In the genomic region with DNA sequence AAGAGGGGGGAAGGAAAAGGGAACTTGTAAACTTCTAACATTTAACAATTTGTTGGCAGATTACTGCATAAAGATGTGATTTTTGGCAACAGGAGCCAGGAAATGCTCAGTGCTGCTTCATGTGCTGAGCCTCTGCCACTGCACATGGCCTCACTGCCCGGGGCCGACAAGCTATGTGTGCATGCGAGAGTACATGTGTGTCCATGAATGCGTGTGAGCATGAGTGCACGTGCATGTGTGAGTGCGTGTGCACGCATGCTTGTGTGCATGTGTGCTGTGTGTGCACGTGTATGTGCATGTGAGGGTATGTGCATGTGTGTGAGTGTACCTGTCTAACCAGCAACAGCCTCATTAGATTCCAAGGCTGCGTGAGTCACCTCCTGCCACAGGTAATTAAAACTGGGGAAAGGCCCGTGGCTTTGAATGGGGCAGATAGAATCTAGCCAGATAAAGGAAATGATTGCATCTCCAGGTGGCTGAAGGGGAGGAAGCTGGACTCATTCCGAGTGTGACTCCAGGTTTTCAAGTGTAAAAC, we compare ENCODE assay signal across 16 cellular contexts. TPM values are rescaled to one million over a fixed set of nuclear protein-coding genes. Genes with fewer than 3 reads are reported as not detected.
DNase-seq lines count a peak whose midpoint lies in the region; ATAC-seq, FAIRE-seq and TF ChIP-seq lines count a peak whose summit lies in the region.
"Had no signal": no experiment of that assay in that cellular context is flagged by ENCODE, and none has a peak within 500 bp of the region (broad histone marks: within the 10 kb centered on the region; RNA-seq: fewer than 3 reads in every experiment).

No MANE protein-coding gene starts in this region.

- H2AFZ ChIP-seq in astrocyte (ENCODE audit: low read depth, low read length), result no peak overlapping the region

- H3K9me3 Mint-ChIP-seq in astrocyte (ENCODE audit: unreplicated experiment), result peaks cover 14% of the 10 kb centered on the region
- H3K9me3 Mint-ChIP-seq: activated B cell treated with CpG ODN at 0.5 μM for 24 hours had no signal

- H3K36me3 ChIP-seq in astrocyte (ENCODE audit: insufficient read depth, low read length) (no peaks in the 10 kb centered on the region), thyroid gland (no peaks in the 10 kb centered on the region)

- no peaks in the 10 kb centered on the region for H3K4me1 ChIP-seq in astrocyte (ENCODE audit: insufficient read depth, low read length)
- H3K4me1 ChIP-seq in thyroid gland, result no peaks in the 10 kb centered on the region

- no peaks in the 10 kb centered on the region for H3K36me3 Mint-ChIP-seq in astrocyte (ENCODE audit: low read depth, unreplicated experiment)
- H3K36me3 Mint-ChIP-seq: CD4-positive, alpha-beta memory T cell had no signal

- 76 to 80% methylated on average over 11 of the region's 11 CpGs for WGBS in thyroid gland, 2 donors

- no peak overlapping the region for H3K9ac ChIP-seq in astrocyte (ENCODE audit: low read length)

- DNase-seq in DMS153 (lab: John Stamatoyannopoulos, UW), result peak; percentile 52
- peak; percentile 59 for DNase-seq in HT1080 (ENCODE audit: low read depth)
- no peak for DNase-seq in astrocyte (ENCODE audit: low read depth)
- DNase-seq in mesenteric fat pad (ENCODE audit: low spot score), result peak; percentile 49
- DNase-seq in thyroid gland, result no peak
- no peak for DNase-seq in frontal cortex (ENCODE audit: low spot score in 2 of 2)
- DNase-seq: activated B cell treated with CpG ODN at 0.5 μM for 24 hours; activated T-cell treated with anti-CD3 and anti-CD28 coated beads, Interleukin-2, amount 50 U/mL, for 48 hours; CD4-positive, alpha-beta memory T cell; hippocampal formation; MM.1S; NCI-H510A; SHP77 treated with DMSO at 0.1 percent for 48 hours had no signal

- H3K27ac ChIP-seq in astrocyte (ENCODE audit: low read depth, low read length) (no peak overlapping the region), thyroid gland (no peak overlapping the region)

- TF ChIP-seq POLR2A in thyroid gland (IDR thresholded peaks at IDR 0.05), result no peak

- no peaks in the 10 kb centered on the region for H3K4me1 Mint-ChIP-seq in astrocyte (ENCODE audit: low read depth, unreplicated experiment)
- H3K4me1 Mint-ChIP-seq: activated B cell treated with CpG ODN at 0.5 μM for 24 hours had no signal

- intact Hi-C loops in thyroid gland (cut with DNase I), result no loop called here

- TF ChIP-seq CTCF in astrocyte (IDR thresholded peaks at IDR 0.05; ENCODE audit: insufficient read depth, low read depth, low read length), result peak; percentile 6
- TF ChIP-seq CTCF in thyroid gland (IDR thresholded peaks at IDR 0.05), result no peak

- no peaks in the 10 kb centered on the region for H3K79me2 ChIP-seq in astrocyte (ENCODE audit: insufficient read depth, low read length)

- H4K20me1 ChIP-seq in astrocyte (ENCODE audit: insufficient read depth, low read length), result no peaks in the 10 kb centered on the region

- H3K27me3 Mint-ChIP-seq in astrocyte (ENCODE audit: low read depth, unreplicated experiment), result peaks cover 43% of the 10 kb centered on the region

- no peak overlapping the region for H3K4me2 ChIP-seq in astrocyte (ENCODE audit: low read length)

- H3K9me3 ChIP-seq in astrocyte (ENCODE audit: insufficient read depth, low read depth, low read length) (no peaks in the 10 kb centered on the region), thyroid gland (no peaks in the 10 kb centered on the region)

- FAIRE-seq in astrocyte (lab: Jason Lieb, UNC) (no peak), frontal cortex (lab: Jason Lieb, UNC) (no peak)

- no peak overlapping the region for H3K4me3 Mint-ChIP-seq in astrocyte (ENCODE audit: unreplicated experiment)
- H3K4me3 Mint-ChIP-seq: activated B cell treated with CpG ODN at 0.5 μM for 24 hours; CD4-positive, alpha-beta memory T cell had no signal

- no peaks in the 10 kb centered on the region for H3K27me3 ChIP-seq in astrocyte (ENCODE audit: insufficient read depth, low read length)
- H3K27me3 ChIP-seq in thyroid gland, result no peaks in the 10 kb centered on the region

- no peak overlapping the region for H3K27ac Mint-ChIP-seq in astrocyte (ENCODE audit: unreplicated experiment)
- H3K27ac Mint-ChIP-seq: activated B cell treated with CpG ODN at 0.5 μM for 24 hours had no signal

- no peak for ATAC-seq in GM18511 (IDR thresholded peaks at IDR 0.05; ENCODE audit: unreplicated experiment)

- H3K4me3 ChIP-seq in astrocyte (ENCODE audit: insufficient read depth, low read depth, low read length) (no peak overlapping the region), thyroid gland (replicated peaks in 1 of 3) (no peak overlapping the region)

RNA-seq across cellular contexts. Expression of gene TSPEAR, which starts 41.4 kb away (rescaled TPM):
- total RNA-seq in HT1080 (2014; rRNA removed; shearing (Covaris generic)), result not detected in 2 replicates
- not detected in 2 replicates for polyA plus RNA-seq in HT1080 (2015; cell fraction: cytosol; rRNA removed)
- polyA plus RNA-seq in HT1080 (2015; cell fraction: nucleus; rRNA removed), result 0.07 TPM in 1 of 2 replicates, not detected in the other
- total RNA-seq in astrocyte, result not detected in 2 replicates
- total RNA-seq in mesenteric fat pad, result not detected
- total RNA-seq in thyroid gland, result 1 to 10 TPM in 2 of 4 donors, under 1 TPM in 2; 0.21 to 1.3 (median 0.69) TPM
- not detected for total RNA-seq in frontal cortex
- total RNA-seq: activated B cell treated with CpG ODN at 0.5 μM for 24 hours; aorta; CD4-positive, alpha-beta memory T cell; subcutaneous adipose tissue had no signal
- polyA plus RNA-seq: aorta had no signal

RNA-seq across cellular contexts. Expression of gene UBE2G2, which starts 48.9 kb away (rescaled TPM):
- total RNA-seq in HT1080 (2014; rRNA removed; shearing (Covaris generic)), result 73.1 and 77.6 TPM in 2 replicates
- 52.9 and 60.4 TPM in 2 replicates for polyA plus RNA-seq in HT1080 (2015; cell fraction: cytosol; rRNA removed)
- 284 and 361 TPM in 2 replicates for polyA plus RNA-seq in HT1080 (2015; cell fraction: nucleus; rRNA removed)
- total RNA-seq in astrocyte (63.8 and 74.5 TPM in 2 replicates), mesenteric fat pad (123 TPM), thyroid gland (100 to 1,000 TPM in 1 of 4 donors, 10 to 100 TPM in 3; 90.4 to 127 (median 95.3) TPM), frontal cortex (39.9 TPM)

RNA-seq across cellular contexts. Expression of gene KRTAP10-12, which starts 55.8 kb away (rescaled TPM):
- not detected in 2 replicates for total RNA-seq in HT1080 (2014; rRNA removed; shearing (Covaris generic))
- polyA plus RNA-seq in HT1080 (2015; cell fraction: cytosol; rRNA removed), result not detected in 2 replicates
- polyA plus RNA-seq in HT1080 (2015; cell fraction: nucleus; rRNA removed), result not detected in 2 replicates
- not detected in 2 replicates for total RNA-seq in astrocyte
- not detected for total RNA-seq in mesenteric fat pad
- not detected for total RNA-seq in thyroid gland
- not detected for total RNA-seq in frontal cortex
- total RNA-seq: activated B cell treated with CpG ODN at 0.5 μM for 24 hours; aorta; CD4-positive, alpha-beta memory T cell; subcutaneous adipose tissue had no signal
- polyA plus RNA-seq: aorta; CD4-positive, alpha-beta memory T cell had no signal

Comparison
In these comparisons a context has a peak if more than half of its experiments do, and no peak if none do; other contexts are left out.
1. DNase-seq: peak in DMS153 (single experiment), HT1080 (single experiment) and mesenteric fat pad (single experiment); none in astrocyte (single experiment), thyroid gland (0 of 2) and frontal cortex (0 of 2).